In the genomic region with DNA sequence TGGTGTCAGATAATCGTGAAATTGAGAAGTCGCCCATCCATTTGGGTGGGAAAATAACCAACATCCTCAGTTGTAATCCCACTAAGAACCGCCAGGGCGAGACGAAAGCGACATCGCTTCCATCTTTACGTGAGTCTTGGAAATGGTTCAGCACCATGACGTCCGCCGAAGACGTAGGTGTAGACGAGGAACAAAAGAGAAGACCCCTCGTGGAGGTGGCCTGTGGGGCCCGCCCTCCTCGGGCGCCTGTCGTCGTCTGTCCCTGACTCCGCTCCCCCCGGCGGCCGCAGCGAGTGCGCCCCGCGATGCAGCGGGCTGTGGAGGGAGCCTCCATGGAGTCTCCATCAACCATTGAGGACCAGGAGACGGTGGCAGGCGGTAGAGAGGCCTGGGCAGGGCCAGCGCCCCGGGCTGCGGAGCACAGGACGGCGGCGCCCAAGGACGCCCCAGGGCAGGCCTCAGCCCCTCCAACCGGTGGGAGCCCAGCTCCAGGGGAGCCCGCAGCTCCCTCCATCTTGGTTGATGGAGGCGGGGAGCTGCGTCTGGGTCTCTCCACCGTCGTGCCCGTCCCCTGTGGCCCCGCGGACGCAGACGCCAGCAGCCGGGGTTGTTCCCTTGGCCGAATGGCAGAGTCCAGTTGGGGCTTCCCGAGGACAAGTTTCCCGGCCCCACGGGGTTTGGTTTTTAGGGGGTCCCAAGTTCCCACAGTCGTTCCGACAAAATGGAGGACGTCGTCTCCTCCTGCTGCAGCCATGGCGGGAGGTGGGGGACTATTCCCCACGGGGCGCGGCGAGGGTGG, we compare ENCODE assay signal across 8 cellular contexts. TPM values are rescaled to one million over a fixed set of nuclear protein-coding genes. Genes with fewer than 3 reads are reported as not detected.
DNase-seq lines count a peak whose midpoint lies in the region; ATAC-seq and TF ChIP-seq lines count a peak whose summit lies in the region.

No MANE protein-coding gene starts in this region.

- WGBS in suprapubic skin = under 1% methylated on average over 44 of the region's 62 CpGs

- peak; percentile 19 for ATAC-seq in GM21381 (IDR thresholded peaks at IDR 0.05; ENCODE audit: unreplicated experiment)
- ATAC-seq in omental fat pad (ENCODE audit: low FRiP score) = no peak

- H3K4me3 Mint-ChIP-seq in glutamatergic neuron (ENCODE audit: unreplicated experiment) = peak overlapping the region; percentile 84

- DNase-seq in COLO829 (ENCODE audit: low spot score) (peak; percentile 49), SHP77 treated with DMSO at 0.1 percent for 48 hours (lab: John Stamatoyannopoulos, UW) (peak; percentile 50), glutamatergic neuron (peak; percentile 83), omental fat pad (ENCODE audit: low spot score) (peak; percentile 65), suprapubic skin (ENCODE audit: low spot score in 2 of 2) (peak; percentile 89 to 90)
- DNase-seq in activated naive CD4-positive, alpha-beta T cell treated with anti-CD3 and anti-CD28 coated beads, Interleukin-2, amount 50 U/mL, for 16 hours = peak; percentile 84

- peak overlapping the region; percentile 36 for H3K4me2 ChIP-seq in KMS-11

- H3K27me3 ChIP-seq in KMS-11 (ENCODE audit: insufficient read depth, low read depth) (no peaks in the 10 kb centered on the region), suprapubic skin (no peaks in the 10 kb centered on the region)

- H3K4me3 ChIP-seq in KMS-11 (IDR thresholded peaks at IDR 0.05; ENCODE audit: insufficient read depth, low read depth, low read length) (no peak overlapping the region), suprapubic skin (peak overlapping the region; percentile 70)

- peak overlapping the region; percentile 89 for H3K27ac Mint-ChIP-seq in glutamatergic neuron (ENCODE audit: unreplicated experiment)

- 0 out of 2 replicates have a peak, but pooled peaks cover 5% of the 10 kb centered on the region for H4K20me1 ChIP-seq in KMS-11 (ENCODE audit: insufficient read depth)

- peak overlapping the region; percentile 92 for H3K9ac ChIP-seq in KMS-11

- H3K27me3 Mint-ChIP-seq in glutamatergic neuron (ENCODE audit: unreplicated experiment) = peaks cover 16% of the 10 kb centered on the region

- peak overlapping the region; percentile 42 for H2AFZ ChIP-seq in KMS-11 (ENCODE audit: low read depth)

- H3K36me3 ChIP-seq in KMS-11 (ENCODE audit: insufficient read depth) = peaks cover 6% of the 10 kb centered on the region; the same call in 1 of the 2 replicates
- H3K36me3 ChIP-seq in suprapubic skin = no peaks in the 10 kb centered on the region

- peaks cover 8% of the 10 kb centered on the region for H3K4me1 Mint-ChIP-seq in glutamatergic neuron (ENCODE audit: low read depth, unreplicated experiment)

- H3K27ac ChIP-seq in KMS-11 = peak overlapping the region; percentile 97
- H3K27ac ChIP-seq in suprapubic skin = peak overlapping the region; percentile 95

- TF ChIP-seq CTCF in KMS-11 (conservative IDR thresholded peaks at IDR 0.05; ENCODE audit: low read depth, low read length) = peak; percentile 64
- peak; percentile 95 for TF ChIP-seq CTCF in glutamatergic neuron (IDR thresholded peaks at IDR 0.05; ENCODE audit: partially characterized antibody, unreplicated experiment)
- TF ChIP-seq CTCF in omental fat pad (IDR thresholded peaks at IDR 0.05) = peak in 2 of 3 donors; percentile 31 to 70
- TF ChIP-seq CTCF in suprapubic skin (IDR thresholded peaks at IDR 0.05) = peak; percentile 77 to 81

- no peaks in the 10 kb centered on the region for H3K36me3 Mint-ChIP-seq in glutamatergic neuron (ENCODE audit: unreplicated experiment)

- peaks cover 24% of the 10 kb centered on the region for H3K4me1 ChIP-seq in KMS-11 (ENCODE audit: low read depth, poor library complexity, severe bottlenecking)
- H3K4me1 ChIP-seq in suprapubic skin = peaks cover 28% of the 10 kb centered on the region

- peak in 1 of 2 donors; percentile 45 for TF ChIP-seq POLR2A in suprapubic skin (IDR thresholded peaks at IDR 0.05)

- peaks cover 20% of the 10 kb centered on the region for H3K79me2 ChIP-seq in KMS-11 (ENCODE audit: insufficient read depth, low read depth)

- peaks cover 19% of the 10 kb centered on the region for H3K9me3 Mint-ChIP-seq in glutamatergic neuron (ENCODE audit: unreplicated experiment)

- no peak for TF ChIP-seq EP300 in suprapubic skin (IDR thresholded peaks at IDR 0.05)

- no peaks in the 10 kb centered on the region for H3K9me3 ChIP-seq in suprapubic skin

RNA-seq across cellular contexts. Expression of gene ZMYM2, which starts 1.0 kb away (rescaled TPM):
- total RNA-seq in glutamatergic neuron (ENCODE audit: unreplicated experiment) = 215 TPM
- 10 to 100 TPM; 42.2 to 67.8 (median 63.0) TPM for total RNA-seq in omental fat pad
- total RNA-seq in suprapubic skin = 100 to 1,000 TPM in 1 of 4 donors, 10 to 100 TPM in 3; 44.5 to 217 (median 57.0) TPM
